In the genomic region with DNA sequence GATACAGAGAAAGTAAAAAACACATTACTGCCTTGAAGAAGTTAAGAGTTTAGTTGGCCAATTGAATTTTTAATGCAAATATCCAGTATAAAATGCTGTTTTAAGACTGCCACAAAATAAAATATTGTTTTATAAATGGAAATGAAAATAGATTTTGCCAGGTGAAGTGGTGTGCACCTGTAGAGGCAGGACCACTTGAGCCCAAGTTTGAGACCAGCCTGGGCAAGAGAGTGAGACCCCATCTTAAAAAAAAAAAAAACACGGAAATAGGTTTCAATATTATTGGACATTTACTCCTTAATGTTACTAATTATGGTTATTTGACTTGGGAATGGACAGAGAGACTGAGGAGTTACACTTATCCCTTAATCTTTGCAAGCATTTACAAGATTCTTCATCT, we compare ENCODE assay signal across 1 cellular context.
TF ChIP-seq lines count a peak whose summit lies in the region.

No MANE protein-coding gene starts in this region.

TF ChIP-seq in GM12878, 131 proteins besides CTCF, POLR2A, EP300 and RAD21:
- no peak for TF ChIP-seq JUNB (IDR thresholded peaks at IDR 0.05)
- no peak for TF ChIP-seq YBX1 (IDR thresholded peaks at IDR 0.05)
- no peak for TF ChIP-seq PML (IDR thresholded peaks at IDR 0.05; ENCODE audit: low read length)
- TF ChIP-seq NFYA (IDR thresholded peaks at IDR 0.05; ENCODE audit: borderline replicate concordance, low read depth, low read length): no peak
- TF ChIP-seq TAF1 (IDR thresholded peaks at IDR 0.05; ENCODE audit: borderline replicate concordance, low read depth, low read length): no peak
- no peak for TF ChIP-seq ATF7 (IDR thresholded peaks at IDR 0.05; ENCODE audit: low read depth)
- TF ChIP-seq ZNF24 (IDR thresholded peaks at IDR 0.05): no peak
- TF ChIP-seq SP1 (IDR thresholded peaks at IDR 0.05; ENCODE audit: low read depth, low read length): no peak
- no peak for TF ChIP-seq KLF5 (IDR thresholded peaks at IDR 0.05; ENCODE audit: partially characterized antibody)
- TF ChIP-seq, protein P1, sequence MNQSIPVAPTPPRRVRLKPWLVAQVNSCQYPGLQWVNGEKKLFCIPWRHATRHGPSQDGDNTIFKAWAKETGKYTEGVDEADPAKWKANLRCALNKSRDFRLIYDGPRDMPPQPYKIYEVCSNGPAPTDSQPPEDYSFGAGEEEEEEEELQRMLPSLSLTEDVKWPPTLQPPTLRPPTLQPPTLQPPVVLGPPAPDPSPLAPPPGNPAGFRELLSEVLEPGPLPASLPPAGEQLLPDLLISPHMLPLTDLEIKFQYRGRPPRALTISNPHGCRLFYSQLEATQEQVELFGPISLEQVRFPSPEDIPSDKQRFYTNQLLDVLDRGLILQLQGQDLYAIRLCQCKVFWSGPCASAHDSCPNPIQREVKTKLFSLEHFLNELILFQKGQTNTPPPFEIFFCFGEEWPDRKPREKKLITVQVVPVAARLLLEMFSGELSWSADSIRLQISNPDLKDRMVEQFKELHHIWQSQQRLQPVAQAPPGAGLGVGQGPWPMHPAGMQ (IDR thresholded peaks at IDR 0.05; ENCODE audit: borderline replicate concordance): no peak
- TF ChIP-seq TARDBP (IDR thresholded peaks at IDR 0.05; ENCODE audit: borderline replicate concordance): no peak
- TF ChIP-seq, protein P2, sequence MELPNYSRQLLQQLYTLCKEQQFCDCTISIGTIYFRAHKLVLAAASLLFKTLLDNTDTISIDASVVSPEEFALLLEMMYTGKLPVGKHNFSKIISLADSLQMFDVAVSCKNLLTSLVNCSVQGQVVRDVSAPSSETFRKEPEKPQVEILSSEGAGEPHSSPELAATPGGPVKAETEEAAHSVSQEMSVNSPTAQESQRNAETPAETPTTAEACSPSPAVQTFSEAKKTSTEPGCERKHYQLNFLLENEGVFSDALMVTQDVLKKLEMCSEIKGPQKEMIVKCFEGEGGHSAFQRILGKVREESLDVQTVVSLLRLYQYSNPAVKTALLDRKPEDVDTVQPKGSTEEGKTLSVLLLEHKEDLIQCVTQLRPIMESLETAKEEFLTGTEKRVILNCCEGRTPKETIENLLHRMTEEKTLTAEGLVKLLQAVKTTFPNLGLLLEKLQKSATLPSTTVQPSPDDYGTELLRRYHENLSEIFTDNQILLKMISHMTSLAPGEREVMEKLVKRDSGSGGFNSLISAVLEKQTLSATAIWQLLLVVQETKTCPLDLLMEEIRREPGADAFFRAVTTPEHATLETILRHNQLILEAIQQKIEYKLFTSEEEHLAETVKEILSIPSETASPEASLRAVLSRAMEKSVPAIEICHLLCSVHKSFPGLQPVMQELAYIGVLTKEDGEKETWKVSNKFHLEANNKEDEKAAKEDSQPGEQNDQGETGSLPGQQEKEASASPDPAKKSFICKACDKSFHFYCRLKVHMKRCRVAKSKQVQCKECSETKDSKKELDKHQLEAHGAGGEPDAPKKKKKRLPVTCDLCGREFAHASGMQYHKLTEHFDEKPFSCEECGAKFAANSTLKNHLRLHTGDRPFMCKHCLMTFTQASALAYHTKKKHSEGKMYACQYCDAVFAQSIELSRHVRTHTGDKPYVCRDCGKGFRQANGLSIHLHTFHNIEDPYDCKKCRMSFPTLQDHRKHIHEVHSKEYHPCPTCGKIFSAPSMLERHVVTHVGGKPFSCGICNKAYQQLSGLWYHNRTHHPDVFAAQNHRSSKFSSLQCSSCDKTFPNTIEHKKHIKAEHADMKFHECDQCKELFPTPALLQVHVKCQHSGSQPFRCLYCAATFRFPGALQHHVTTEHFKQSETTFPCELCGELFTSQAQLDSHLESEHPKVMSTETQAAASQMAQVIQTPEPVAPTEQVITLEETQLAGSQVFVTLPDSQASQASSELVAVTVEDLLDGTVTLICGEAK (IDR thresholded peaks at IDR 0.05; ENCODE audit: borderline replicate concordance): no peak
- TF ChIP-seq FOXK2 (IDR thresholded peaks at IDR 0.05): no peak
- TF ChIP-seq, protein P3, sequence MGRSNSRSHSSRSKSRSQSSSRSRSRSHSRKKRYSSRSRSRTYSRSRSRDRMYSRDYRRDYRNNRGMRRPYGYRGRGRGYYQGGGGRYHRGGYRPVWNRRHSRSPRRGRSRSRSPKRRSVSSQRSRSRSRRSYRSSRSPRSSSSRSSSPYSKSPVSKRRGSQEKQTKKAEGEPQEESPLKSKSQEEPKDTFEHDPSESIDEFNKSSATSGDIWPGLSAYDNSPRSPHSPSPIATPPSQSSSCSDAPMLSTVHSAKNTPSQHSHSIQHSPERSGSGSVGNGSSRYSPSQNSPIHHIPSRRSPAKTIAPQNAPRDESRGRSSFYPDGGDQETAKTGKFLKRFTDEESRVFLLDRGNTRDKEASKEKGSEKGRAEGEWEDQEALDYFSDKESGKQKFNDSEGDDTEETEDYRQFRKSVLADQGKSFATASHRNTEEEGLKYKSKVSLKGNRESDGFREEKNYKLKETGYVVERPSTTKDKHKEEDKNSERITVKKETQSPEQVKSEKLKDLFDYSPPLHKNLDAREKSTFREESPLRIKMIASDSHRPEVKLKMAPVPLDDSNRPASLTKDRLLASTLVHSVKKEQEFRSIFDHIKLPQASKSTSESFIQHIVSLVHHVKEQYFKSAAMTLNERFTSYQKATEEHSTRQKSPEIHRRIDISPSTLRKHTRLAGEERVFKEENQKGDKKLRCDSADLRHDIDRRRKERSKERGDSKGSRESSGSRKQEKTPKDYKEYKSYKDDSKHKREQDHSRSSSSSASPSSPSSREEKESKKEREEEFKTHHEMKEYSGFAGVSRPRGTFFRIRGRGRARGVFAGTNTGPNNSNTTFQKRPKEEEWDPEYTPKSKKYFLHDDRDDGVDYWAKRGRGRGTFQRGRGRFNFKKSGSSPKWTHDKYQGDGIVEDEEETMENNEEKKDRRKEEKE (IDR thresholded peaks at IDR 0.05): no peak
- TF ChIP-seq BRCA1 (IDR thresholded peaks at IDR 0.05; ENCODE audit: low read depth, low read length): no peak
- TF ChIP-seq TCF3 (IDR thresholded peaks at IDR 0.05; ENCODE audit: borderline replicate concordance, insufficient read depth, low read depth, low read length): no peak
- TF ChIP-seq SMAD5 (IDR thresholded peaks at IDR 0.05; ENCODE audit: low read depth): no peak
- TF ChIP-seq HDAC2 (IDR thresholded peaks at IDR 0.05): no peak
- TF ChIP-seq EED (IDR thresholded peaks at IDR 0.05; ENCODE audit: low read depth): no peak
